ENCODE assay signal across 16 cellular contexts in genomic region chr4:108087293-108087967, GRCh38.
"Had no signal": no experiment of that assay in that cellular context is flagged by ENCODE, and none has a peak within 500 bp of the region (broad histone marks: within the 10 kb centered on the region; RNA-seq: fewer than 3 reads in every experiment).

No MANE protein-coding gene starts in this region.

- H3K27me3 Mint-ChIP-seq: stimulated activated naive B cell treated with anti-CD40 and anti-IgM and Interleukin-4, amounts not matched to agents 10 μg/mL and 1 μg/mL and 100 μg/mL, for 72 hours had no signal

- ATAC-seq: stimulated activated naive B cell treated with anti-CD40 and anti-IgM and Interleukin-4, amounts not matched to agents 10 μg/mL and 1 μg/mL and 100 μg/mL, for 72 hours; upper lobe of right lung had no signal

- DNase-seq: activated CD4-positive, alpha-beta T cell treated with anti-CD3 and anti-CD28 coated beads for 1 hour; activated gamma-delta T cell treated with Interleukin-2 at 50 U/mL for 16 hours; anterior cingulate cortex; dermis blood vessel endothelial cell; erythroblast; kidney; left ventricle myocardium inferior; mesenchymal stem cell; sigmoid colon; stimulated activated CD4-positive, alpha-beta T cell treated with anti-CD3 and anti-CD28 coated beads, Interleukin-2, amount 100 ng/mL, for 24 hours; stimulated activated naive B cell treated with anti-CD40 and anti-IgM and Interleukin-4, amounts not matched to agents 10 μg/mL and 1 μg/mL and 100 μg/mL, for 72 hours; T-helper 9 cell; testis; upper lobe of right lung had no signal

- H3K27me3 ChIP-seq: breast epithelium, hepatocyte, sigmoid colon, testis, upper lobe of right lung had no signal

- H3K4me3 ChIP-seq: breast epithelium, hepatocyte, left ventricle myocardium inferior, sigmoid colon, testis, upper lobe of right lung had no signal

- H3K27ac Mint-ChIP-seq: stimulated activated naive B cell treated with anti-CD40 and anti-IgM and Interleukin-4, amounts not matched to agents 10 μg/mL and 1 μg/mL and 100 μg/mL, for 72 hours had no signal

- H3K4me1 ChIP-seq: breast epithelium, left ventricle myocardium inferior, sigmoid colon, testis, upper lobe of right lung had no signal

- H3K27ac ChIP-seq: breast epithelium, hepatocyte, left ventricle myocardium inferior, sigmoid colon, testis, upper lobe of right lung had no signal

- H3K36me3 ChIP-seq: breast epithelium, left ventricle myocardium inferior, sigmoid colon, upper lobe of right lung had no signal

- H3K9me3 ChIP-seq: breast epithelium, left ventricle myocardium inferior, sigmoid colon, testis, upper lobe of right lung had no signal

- FAIRE-seq: kidney had no signal

- H3K4me3 Mint-ChIP-seq: stimulated activated naive B cell treated with anti-CD40 and anti-IgM and Interleukin-4, amounts not matched to agents 10 μg/mL and 1 μg/mL and 100 μg/mL, for 72 hours had no signal

- H3K9me3 Mint-ChIP-seq: stimulated activated naive B cell treated with anti-CD40 and anti-IgM and Interleukin-4, amounts not matched to agents 10 μg/mL and 1 μg/mL and 100 μg/mL, for 72 hours had no signal
